ENCODE assay signal across 1 cellular context in the genomic region with DNA sequence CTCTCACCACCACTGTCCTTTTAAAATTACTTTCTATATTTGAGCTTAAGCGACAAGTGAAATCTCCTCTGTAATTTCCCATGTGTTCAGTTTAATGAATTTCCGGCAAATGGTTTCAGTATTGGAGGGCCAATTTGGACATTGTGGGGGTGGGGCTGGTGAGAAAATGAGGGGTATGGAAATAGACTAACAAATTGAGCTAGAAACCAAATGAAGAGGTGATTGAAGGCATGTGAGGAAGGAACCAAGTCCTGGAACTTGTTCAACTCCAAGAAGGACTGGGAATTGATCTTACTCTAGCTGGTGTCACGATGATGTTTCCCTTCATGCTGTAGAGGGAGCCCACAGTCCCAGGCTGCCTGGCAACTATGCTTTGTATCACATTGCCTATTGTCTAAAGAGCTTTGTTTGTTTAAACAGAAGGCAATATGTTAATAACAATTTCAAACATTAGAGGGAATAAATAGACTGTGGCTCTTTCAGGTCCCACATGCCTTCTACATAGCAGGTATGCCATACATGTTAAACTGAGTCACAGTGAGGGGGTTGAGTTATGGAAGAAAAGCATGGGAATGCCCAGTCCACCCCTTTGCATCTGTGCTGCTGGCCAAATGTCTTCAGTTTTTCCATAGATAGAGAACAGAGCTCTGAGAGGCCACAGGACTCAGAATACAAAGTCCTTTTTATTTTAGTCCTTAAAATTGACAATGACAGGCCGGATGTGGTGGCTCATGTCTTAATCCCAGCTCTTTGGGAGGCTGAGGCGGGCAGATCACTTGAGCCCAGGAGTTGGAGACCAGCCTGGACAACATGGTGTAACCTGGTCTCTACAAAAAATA.
TF ChIP-seq lines count a peak whose summit lies in the region.

No MANE protein-coding gene starts in this region.

TF ChIP-seq in HepG2, 621 proteins besides CTCF, POLR2A, EP300 and RAD21:
- TF ChIP-seq, protein P1, sequence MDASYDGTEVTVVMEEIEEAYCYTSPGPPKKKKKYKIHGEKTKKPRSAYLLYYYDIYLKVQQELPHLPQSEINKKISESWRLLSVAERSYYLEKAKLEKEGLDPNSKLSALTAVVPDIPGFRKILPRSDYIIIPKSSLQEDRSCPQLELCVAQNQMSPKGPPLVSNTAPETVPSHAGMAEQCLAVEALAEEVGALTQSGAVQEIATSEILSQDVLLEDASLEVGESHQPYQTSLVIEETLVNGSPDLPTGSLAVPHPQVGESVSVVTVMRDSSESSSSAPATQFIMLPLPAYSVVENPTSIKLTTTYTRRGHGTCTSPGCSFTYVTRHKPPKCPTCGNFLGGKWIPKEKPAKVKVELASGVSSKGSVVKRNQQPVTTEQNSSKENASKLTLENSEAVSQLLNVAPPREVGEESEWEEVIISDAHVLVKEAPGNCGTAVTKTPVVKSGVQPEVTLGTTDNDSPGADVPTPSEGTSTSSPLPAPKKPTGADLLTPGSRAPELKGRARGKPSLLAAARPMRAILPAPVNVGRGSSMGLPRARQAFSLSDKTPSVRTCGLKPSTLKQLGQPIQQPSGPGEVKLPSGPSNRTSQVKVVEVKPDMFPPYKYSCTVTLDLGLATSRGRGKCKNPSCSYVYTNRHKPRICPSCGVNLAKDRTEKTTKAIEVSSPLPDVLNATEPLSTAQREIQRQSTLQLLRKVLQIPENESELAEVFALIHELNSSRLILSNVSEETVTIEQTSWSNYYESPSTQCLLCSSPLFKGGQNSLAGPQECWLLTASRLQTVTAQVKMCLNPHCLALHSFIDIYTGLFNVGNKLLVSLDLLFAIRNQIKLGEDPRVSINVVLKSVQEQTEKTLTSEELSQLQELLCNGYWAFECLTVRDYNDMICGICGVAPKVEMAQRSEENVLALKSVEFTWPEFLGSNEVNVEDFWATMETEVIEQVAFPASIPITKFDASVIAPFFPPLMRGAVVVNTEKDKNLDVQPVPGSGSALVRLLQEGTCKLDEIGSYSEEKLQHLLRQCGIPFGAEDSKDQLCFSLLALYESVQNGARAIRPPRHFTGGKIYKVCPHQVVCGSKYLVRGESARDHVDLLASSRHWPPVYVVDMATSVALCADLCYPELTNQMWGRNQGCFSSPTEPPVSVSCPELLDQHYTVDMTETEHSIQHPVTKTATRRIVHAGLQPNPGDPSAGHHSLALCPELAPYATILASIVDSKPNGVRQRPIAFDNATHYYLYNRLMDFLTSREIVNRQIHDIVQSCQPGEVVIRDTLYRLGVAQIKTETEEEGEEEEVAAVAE (CRISPR knock-in tag; IDR thresholded peaks at IDR 0.05; ENCODE audit: borderline replicate concordance), result no peak
- no peak for TF ChIP-seq SOX13 (IDR thresholded peaks at IDR 0.05)
- TF ChIP-seq SOX13 (CRISPR knock-in tag; conservative IDR thresholded peaks at IDR 0.05 in 1 of 2, IDR thresholded peaks at IDR 0.05 in 1 of 2), result peak in 1 of 2 experiments; percentile 46; a peak in 2 of 4 replicates
- TF ChIP-seq FOXO4 (CRISPR knock-in tag; conservative IDR thresholded peaks at IDR 0.05), result 0 out of 2 replicates have a peak, but pooled peaks have one; percentile 23
- peak in 1 of 2 experiments; percentile 20; a peak in 1 of 4 replicates for TF ChIP-seq HMGXB4 (CRISPR knock-in tag; IDR thresholded peaks at IDR 0.05; ENCODE audit: borderline replicate concordance in 1 of 2, low read depth in 1 of 2)
- no peak for TF ChIP-seq HHEX (CRISPR knock-in tag; IDR thresholded peaks at IDR 0.05)
- no peak for TF ChIP-seq BRD4 (CRISPR knock-in tag; IDR thresholded peaks at IDR 0.05)
- TF ChIP-seq SOX5 (CRISPR knock-in tag; IDR thresholded peaks at IDR 0.05; ENCODE audit: borderline replicate concordance), result peak; percentile 35; the same call in 1 of the 2 replicates
- TF ChIP-seq STAG1 (CRISPR knock-in tag; IDR thresholded peaks at IDR 0.05), result 0 out of 2 replicates have a peak, but pooled peaks have one; percentile 7
